ENCODE assay signal across 9 cellular contexts in genomic region chr18:31498450-31499156, GRCh38. TPM values are rescaled to one million over a fixed set of nuclear protein-coding genes. Genes with fewer than 3 reads are reported as not detected.
DNase-seq lines count a peak whose midpoint lies in the region; ATAC-seq, FAIRE-seq and TF ChIP-seq lines count a peak whose summit lies in the region.
"Had no signal": no experiment of that assay in that cellular context is flagged by ENCODE, and none has a peak within 500 bp of the region (broad histone marks: within the 10 kb centered on the region; RNA-seq: fewer than 3 reads in every experiment).

No MANE protein-coding gene starts in this region.

- peak overlapping the region; percentile 98 for H3K9ac ChIP-seq in HUES64 (ENCODE audit: low read depth, low read length)

- H3K9me3 ChIP-seq in HUES64 (ENCODE audit: insufficient read depth, low read depth, low read length) = no peaks in the 10 kb centered on the region
- no peaks in the 10 kb centered on the region for H3K9me3 ChIP-seq in mucosa of descending colon

- intact Hi-C loops in mucosa of descending colon (cut with DNase I, micrococcal nuclease) = no loop called here

- under 1% methylated on average over 22 of the region's 25 CpGs for WGBS in HUES64

- H3K27me3 ChIP-seq in HUES64 (ENCODE audit: insufficient read depth, low read length) (peaks cover 16% of the 10 kb centered on the region; the same call in 1 of the 2 replicates), bronchial epithelial cell (ENCODE audit: control insufficient read depth, insufficient read depth, low read length) (no peaks in the 10 kb centered on the region)

- no peaks in the 10 kb centered on the region for H3K36me3 ChIP-seq in HUES64 (ENCODE audit: insufficient read depth, low read length)
- peaks cover 3% of the 10 kb centered on the region for H3K36me3 ChIP-seq in bronchial epithelial cell (ENCODE audit: control insufficient read depth, insufficient read depth, low read length)
- H3K36me3 ChIP-seq in mucosa of descending colon (ENCODE audit: low read depth) = no peaks in the 10 kb centered on the region

- peak overlapping the region; percentile 91 for H3K27ac ChIP-seq in HUES64 (ENCODE audit: low read depth, low read length)

- TF ChIP-seq CTCF in bronchial epithelial cell (IDR thresholded peaks at IDR 0.05; ENCODE audit: insufficient read depth, low read length, severe bottlenecking) (no peak), mucosa of descending colon (IDR thresholded peaks at IDR 0.05) (no peak)

- ATAC-seq in mucosa of descending colon = no peak

- peak overlapping the region; percentile 100 for H3K4me3 ChIP-seq in HUES64 (ENCODE audit: low read length)
- H3K4me3 ChIP-seq in bronchial epithelial cell (ENCODE audit: low read depth, low read length) = peak overlapping the region; percentile 74
- H3K4me3 ChIP-seq in mucosa of descending colon = peak overlapping the region; percentile 56

- FAIRE-seq in bronchial epithelial cell (lab: Jason Lieb, UNC) = no peak
- FAIRE-seq: endometrium had no signal

- DNase-seq in stimulated activated CD4-positive, alpha-beta T cell treated with anti-CD3 and anti-CD28 coated beads, Interleukin-12 subunit alpha, Interleukin-12 subunit beta, amount 100 ng/mL, for 4 hours = peak; percentile 0
- no peak for DNase-seq in stimulated activated CD4-positive, alpha-beta T cell treated with anti-CD3 and anti-CD28 coated beads, Interleukin-4, amount 100 ng/mL, for 24 hours
- peak; percentile 50 for DNase-seq in bronchial epithelial cell (ENCODE audit: low read depth)
- peak in 2 of 3 donors; percentile 65 to 80 for DNase-seq in mucosa of descending colon
- no peak for DNase-seq in amniotic stem cell (lab: John Stamatoyannopoulos, UW)
- DNase-seq in GOT3 (lab: John Stamatoyannopoulos, UW) = no peak
- DNase-seq in T1000 (lab: John Stamatoyannopoulos, UW) = no peak

- H3K4me1 ChIP-seq in HUES64 (ENCODE audit: insufficient read depth, low read length) = peaks cover 25% of the 10 kb centered on the region
- peaks cover 17% of the 10 kb centered on the region for H3K4me1 ChIP-seq in mucosa of descending colon (ENCODE audit: low read depth)

RNA-seq across cellular contexts. Expression of gene DSG2, which starts 0.6 kb away (rescaled TPM):
- 97.7 TPM for polyA plus RNA-seq in HUES64 (2013, experiment 1 of 2)
- 94.9 TPM for polyA plus RNA-seq in HUES64 (2013, experiment 2 of 2)
- total RNA-seq in bronchial epithelial cell (91.5 and 110 TPM in 2 replicates), mucosa of descending colon (100 to 1,000 TPM; 131 to 341 (median 305) TPM)

RNA-seq across cellular contexts. Expression of gene DSG3, which starts 51.1 kb away (rescaled TPM):
- polyA plus RNA-seq in HUES64 (2013, experiment 1 of 2) = not detected
- 0.06 TPM for polyA plus RNA-seq in HUES64 (2013, experiment 2 of 2)
- total RNA-seq in bronchial epithelial cell = 271 and 688 TPM in 2 replicates
- total RNA-seq in mucosa of descending colon = 1 to 10 TPM in 1 of 3 donors, under 1 TPM in 2; 0.06 to 1.0 (median 0.14) TPM

Comparison
In these comparisons a context has a peak if more than half of its experiments do, and no peak if none do; other contexts are left out.
1. DNase-seq: peak in stimulated activated CD4-positive, alpha-beta T cell treated with anti-CD3 and anti-CD28 coated beads, Interleukin-12 subunit alpha, Interleukin-12 subunit beta, amount 100 ng/mL, for 4 hours (single experiment), bronchial epithelial cell (single experiment) and mucosa of descending colon (2 of 3); none in stimulated activated CD4-positive, alpha-beta T cell treated with anti-CD3 and anti-CD28 coated beads, Interleukin-4, amount 100 ng/mL, for 24 hours (single experiment), amniotic stem cell (single experiment), GOT3 (single experiment) and T1000 (single experiment).
2. RNA of gene DSG3, which starts 51.1 kb away (total RNA-seq): 271 to 688 TPM in bronchial epithelial cell; 0.06 to 1.0 TPM in mucosa of descending colon; every median in the first group is over 100 times any median in the second.
3. Peak in every context shown above with its lines, with median percentiles within 50 percentile points of each other: H3K4me3 ChIP-seq.